In genomic region chr1:70536708-70537398, GRCh38 we compare ENCODE assay signal across 22 cellular contexts.
"Had no signal": no experiment of that assay in that cellular context is flagged by ENCODE, and none has a peak within 500 bp of the region (broad histone marks: within the 10 kb centered on the region; RNA-seq: fewer than 3 reads in every experiment).

No MANE protein-coding gene starts in this region.

- ATAC-seq: left colon; left lung; naive thymus-derived CD4-positive, alpha-beta T cell; natural killer cell treated with Interleukin-12 subunit alpha and Interleukin-12 subunit beta and Interleukin-15 and Interleukin-18, amount 100 ng/mL, for 72 hours; sciatic nerve; stimulated activated effector memory CD8-positive, alpha-beta T cell treated with anti-CD3 and anti-CD28 coated beads, Interleukin-12 subunit alpha, Interleukin-12 subunit beta, amount 100 ng/mL, for 72 hours; stimulated activated naive CD8-positive, alpha-beta T cell treated with anti-CD3 and anti-CD28 coated beads, Interleukin-15, amount 100 ng/mL, for 72 hours had no signal

- H3K4me3 ChIP-seq: left lung, lung, ovary, right atrium auricular region, spleen, tibial nerve, uterus had no signal

- H3K9me3 ChIP-seq: left lung, ovary, right atrium auricular region, spleen, tibial nerve, uterus had no signal

- H3K36me3 ChIP-seq: left lung, ovary, right atrium auricular region, spleen, tibial nerve, uterus had no signal

- H3K27me3 ChIP-seq: ovary, right atrium auricular region, uterus had no signal

- H3K4me1 ChIP-seq: left lung, right atrium auricular region, spleen, tibial nerve, uterus had no signal

- DNase-seq: hypothalamus; immature natural killer cell; kidney; left colon; left lung; mesendoderm; naive thymus-derived CD4-positive, alpha-beta T cell; ovary; small intestine; spleen; stimulated activated CD4-positive, alpha-beta T cell treated with anti-CD3 and anti-CD28 coated beads, Interleukin-4, amount 100 ng/mL, for 24 hours; stimulated activated naive CD4-positive, alpha-beta T cell treated with Interleukin-2 at 50 U/mL for 16 hours; stimulated activated naive CD8-positive, alpha-beta T cell treated with anti-CD3 and anti-CD28 coated beads, Interleukin-15, amount 100 ng/mL, for 72 hours; substantia nigra; uterus had no signal

- FAIRE-seq: islet of Langerhans, kidney, small intestine had no signal

- H3K27ac ChIP-seq: left lung, ovary, right atrium auricular region, spleen, tibial nerve, uterus had no signal
